10 cellular contexts compared by ENCODE assay signal in the genomic region with DNA sequence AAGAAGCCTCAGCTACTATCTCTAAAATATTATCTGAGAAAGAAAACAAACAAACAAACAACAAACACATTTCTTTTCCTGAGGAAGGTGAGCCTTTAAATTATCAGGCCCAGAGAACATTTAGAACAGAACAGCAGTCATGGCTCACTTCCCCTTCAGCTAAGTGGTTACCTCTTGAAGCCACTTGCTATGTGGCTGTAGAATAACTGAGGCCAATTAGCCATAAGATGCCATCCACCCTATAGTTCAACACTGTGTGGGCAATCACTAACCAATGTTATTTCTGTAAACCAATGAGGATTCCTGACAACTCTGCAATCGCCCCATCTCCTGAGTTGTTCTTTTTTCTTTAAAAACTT. TPM values are rescaled to one million over a fixed set of nuclear protein-coding genes. Genes with fewer than 3 reads are reported as not detected.
DNase-seq lines count a peak whose midpoint lies in the region; ATAC-seq and TF ChIP-seq lines count a peak whose summit lies in the region.
"Had no signal": no experiment of that assay in that cellular context is flagged by ENCODE, and none has a peak within 500 bp of the region (broad histone marks: within the 10 kb centered on the region; RNA-seq: fewer than 3 reads in every experiment).

No MANE protein-coding gene starts in this region.

- no peaks in the 10 kb centered on the region for H4K20me1 ChIP-seq in Karpas-422 (ENCODE audit: insufficient read depth, low read depth, low read length)
- H4K20me1 ChIP-seq in H9 (ENCODE audit: control insufficient read depth, insufficient read depth, insufficient read length) = no peaks in the 10 kb centered on the region

- H2BK20ac ChIP-seq in H9 (ENCODE audit: low read depth, low read length, poor library complexity, severe bottlenecking) = no peak overlapping the region

- no peak overlapping the region for H2BK5ac ChIP-seq in H9 (ENCODE audit: insufficient read length, low read length)

- ATAC-seq in GM18868 (IDR thresholded peaks at IDR 0.05; ENCODE audit: unreplicated experiment) (peak; percentile 30), psoas muscle (no peak), HG02840 (IDR thresholded peaks at IDR 0.05; ENCODE audit: low FRiP score, unreplicated experiment) (no peak)

- peak overlapping the region; percentile 47 for H3K9ac ChIP-seq in Karpas-422 (ENCODE audit: low read length)
- no peak overlapping the region for H3K9ac ChIP-seq in H9 (ENCODE audit: extremely low read depth, insufficient read length, low read length)

- H3K4me3 Mint-ChIP-seq in H9 = no peak overlapping the region

- H3K36me3 ChIP-seq in Karpas-422 (ENCODE audit: insufficient read depth, low read length) (no peaks in the 10 kb centered on the region), psoas muscle (ENCODE audit: insufficient read depth in 1 of 2, low read depth in 1 of 2) (peaks cover 0 to 2% of the 10 kb centered on the region in 2 donors), ovary (no peaks in the 10 kb centered on the region)

- H3K27me3 ChIP-seq in Karpas-422 (ENCODE audit: low read length) (no peaks in the 10 kb centered on the region), psoas muscle (ENCODE audit: insufficient read depth in 3 of 3, low read length in 2 of 3) (no peaks in the 10 kb centered on the region), ovary (no peaks in the 10 kb centered on the region), H9 (ENCODE audit: insufficient read depth, low read length) (no peaks in the 10 kb centered on the region)

- H4K8ac ChIP-seq in H9 (replicated peaks; ENCODE audit: insufficient read length, low read depth, low read length) = no peak overlapping the region

- no peak overlapping the region for H4K91ac ChIP-seq in H9 (ENCODE audit: insufficient read length, low read depth, low read length)

- no peak overlapping the region; a peak in 1 of 7 replicates for H3K27ac Mint-ChIP-seq in H9

- peak overlapping the region; percentile 61 for H3K27ac ChIP-seq in Karpas-422 (ENCODE audit: low read length)
- H3K27ac ChIP-seq in psoas muscle = peak overlapping the region; percentile 38
- peak overlapping the region in 1 of 2 donors; percentile 59 for H3K27ac ChIP-seq in ovary
- no peak overlapping the region for H3K27ac ChIP-seq in H9 (ENCODE audit: insufficient read length, low read depth, low read length)
- H3K27ac ChIP-seq: SK-N-MC had no signal

- no peak overlapping the region for H2AK5ac ChIP-seq in H9 (ENCODE audit: insufficient read length, low read length)

- no peak overlapping the region for H3K18ac ChIP-seq in H9 (ENCODE audit: insufficient read length, low read depth, low read length)

- H4K5ac ChIP-seq in H9 (ENCODE audit: insufficient read length, low read depth, low read length) = no peak overlapping the region

- peak; percentile 62 for DNase-seq in Karpas-422
- DNase-seq in astrocyte of the hippocampus (ENCODE audit: low read depth, low spot score) = peak; percentile 38
- no peak for DNase-seq in psoas muscle
- DNase-seq in ovary = no peak
- no peak for DNase-seq in H9
- DNase-seq in mucosa of gallbladder (ENCODE audit: low spot score) = no peak

- no peak overlapping the region for H3K23ac ChIP-seq in H9 (ENCODE audit: insufficient read length, low read depth, low read length)

- 90 to 96% (median 91%) methylated on average over 1 of the region's 1 CpG for WGBS in psoas muscle, 3 donors
- 94 to 100% (median 97%) methylated on average over 1 of the region's 1 CpG for WGBS in ovary, 3 donors
- WGBS in H9 (ENCODE audit: extremely low coverage, insufficient read length, low lambda C conversion rate) = no CpG with 5 or more reads among the region's 1 CpG

- no peak overlapping the region for H2BK12ac ChIP-seq in H9 (ENCODE audit: insufficient read length, low read depth, low read length)

- no peak overlapping the region for H2BK120ac ChIP-seq in H9 (ENCODE audit: low read depth, low read length, poor library complexity, severe bottlenecking)

- no peak overlapping the region for H3K4ac ChIP-seq in H9 (ENCODE audit: low read depth, low read length)

- TF ChIP-seq POLR2A in ovary (IDR thresholded peaks at IDR 0.05) = no peak

- H3K36me3 Mint-ChIP-seq in H9 (ENCODE audit: insufficient read depth in 1 of 3, low read depth in 3 of 3) = peaks cover 0 to 7% (median 0%) of the 10 kb centered on the region in 3 experiments; a peak in 2 of 7 replicates

- H2AFZ ChIP-seq in Karpas-422 (ENCODE audit: low read length) (0 out of 2 replicates have a peak overlapping the region, but pooled peaks have one; percentile 68), H9 (ENCODE audit: low read length) (no peak overlapping the region)

- peaks cover 10% of the 10 kb centered on the region for H3K23me2 ChIP-seq in H9 (ENCODE audit: insufficient read length, low read depth, low read length, poor library complexity, severe bottlenecking)

- H3K79me2 ChIP-seq in Karpas-422 (ENCODE audit: low read length) (no peaks in the 10 kb centered on the region), H9 (ENCODE audit: insufficient read depth, low read length) (no peaks in the 10 kb centered on the region)

- H3T11ph ChIP-seq in H9 (ENCODE audit: low read length) = no peak overlapping the region

- H3K14ac ChIP-seq in H9 (ENCODE audit: insufficient read depth, low read length) = no peak overlapping the region

- H3K4me1 Mint-ChIP-seq in H9 = peaks cover 46 to 49% of the 10 kb centered on the region in 2 experiments

- H3K9me3 ChIP-seq in Karpas-422 (ENCODE audit: low read length) (no peaks in the 10 kb centered on the region), psoas muscle (no peaks in the 10 kb centered on the region), ovary (no peaks in the 10 kb centered on the region), H9 (ENCODE audit: control insufficient read depth, low read depth, low read length) (no peaks in the 10 kb centered on the region)

- H3K9me3 Mint-ChIP-seq in H9 = no peaks in the 10 kb centered on the region

- peak overlapping the region; percentile 47; the same call in 1 of the 2 replicates for H3K4me3 ChIP-seq in Karpas-422 (ENCODE audit: low read length)
- no peak overlapping the region for H3K4me3 ChIP-seq in psoas muscle
- H3K4me3 ChIP-seq in ovary = no peak overlapping the region
- H3K4me3 ChIP-seq: SK-N-MC had no signal

- H3K79me1 ChIP-seq in H9 (ENCODE audit: insufficient read depth, low read depth, low read length, poor library complexity, severe bottlenecking) = no peaks in the 10 kb centered on the region

- no peaks in the 10 kb centered on the region for H3K27me3 Mint-ChIP-seq in H9 (ENCODE audit: low read depth)

- no peak overlapping the region for H2BK15ac ChIP-seq in H9 (ENCODE audit: low read depth, low read length)

- no peak for TF ChIP-seq CTCF in psoas muscle (IDR thresholded peaks at IDR 0.05)
- no peak for TF ChIP-seq CTCF in ovary (IDR thresholded peaks at IDR 0.05)
- no peak for TF ChIP-seq CTCF in H9 (conservative IDR thresholded peaks at IDR 0.05)

- no peak overlapping the region for H3K56ac ChIP-seq in H9 (ENCODE audit: insufficient read length, low read depth, low read length)

- intact Hi-C loops in psoas muscle (cut with DNase I) = loop anchor here in 1 of 2 donors (5.0 kb wide), 2 partner anchors 48 to 103 kb away; partner anchors contain the start of gene C7orf57
- intact Hi-C loops in ovary (cut with DNase I) = no loop called here

- H3K4me1 ChIP-seq in Karpas-422 (ENCODE audit: low read length) (peaks cover 50% of the 10 kb centered on the region), psoas muscle (peaks cover 5% of the 10 kb centered on the region), ovary (ENCODE audit: insufficient read depth) (peaks cover 13% of the 10 kb centered on the region), H9 (ENCODE audit: insufficient read depth, low read length) (peaks cover 9% of the 10 kb centered on the region; the same call in 1 of the 2 replicates)

- TF ChIP-seq EP300 in ovary (IDR thresholded peaks at IDR 0.05) = no peak

- no peaks in the 10 kb centered on the region for H3K9me2 ChIP-seq in Karpas-422 (replicated peaks; ENCODE audit: insufficient read depth, low read length)

- H3K4me2 ChIP-seq in Karpas-422 (ENCODE audit: low read depth, low read length, poor library complexity, severe bottlenecking) (peak overlapping the region; percentile 56), H9 (ENCODE audit: insufficient read depth, insufficient read length, low read length) (no peak overlapping the region)

RNA-seq across cellular contexts. Expression of gene UPP1, which starts 3.7 kb away (rescaled TPM):
- 2.0 and 14.5 TPM in 2 replicates for total RNA-seq in Karpas-422 (2014; rRNA removed; shearing (Covaris generic); ENCODE audit: low replicate concordance)
- total RNA-seq in psoas muscle (10 to 100 TPM in 3 of 4 donors, 1 to 10 TPM in 1; 7.5 to 14.5 (median 12.6) TPM), ovary (10 to 100 TPM in 2 of 7 donors, 1 to 10 TPM in 5; 5.4 to 13.5 (median 7.1) TPM), H9 (2021) (34.2 and 36.4 TPM in 2 replicates), mucosa of gallbladder (16.8 TPM)
- polyA plus RNA-seq in psoas muscle (100 to 1,000 TPM in 1 of 3 donors, 10 to 100 TPM in 2; 10.3 to 250 (median 11.9) TPM), ovary (1 to 10 TPM; 5.9 to 8.0 TPM)

RNA-seq across cellular contexts. Expression of gene C7orf57, which starts 50.1 kb away (rescaled TPM):
- total RNA-seq in Karpas-422 (2014; rRNA removed; shearing (Covaris generic); ENCODE audit: low replicate concordance) = not detected in 2 replicates
- not detected for total RNA-seq in psoas muscle
- polyA plus RNA-seq in psoas muscle = under 1 TPM in 2 of 3 donors, not detected in 1; 0.01 to 0.06 TPM
- 10 to 100 TPM in 1 of 7 donors, 1 to 10 TPM in 1, under 1 TPM in 3, not detected in 2; 0.30 to 18.6 (median 0.38) TPM for total RNA-seq in ovary
- under 1 TPM in 1 of 2 donors, not detected in 1; 0.02 TPM for polyA plus RNA-seq in ovary
- 0.35 TPM in 1 of 2 replicates, not detected in the other for total RNA-seq in H9 (2021)
- not detected for total RNA-seq in mucosa of gallbladder

RNA-seq across cellular contexts. Expression of gene SUN3, which starts 56.5 kb away (rescaled TPM):
- total RNA-seq in Karpas-422 (2014; rRNA removed; shearing (Covaris generic); ENCODE audit: low replicate concordance) = not detected in 2 replicates
- under 1 TPM in 1 of 4 donors, not detected in 3; 0.54 TPM for total RNA-seq in psoas muscle
- polyA plus RNA-seq in psoas muscle = under 1 TPM in 1 of 3 donors, not detected in 2; 0.01 TPM
- total RNA-seq in ovary = not detected
- polyA plus RNA-seq in ovary = not detected
- total RNA-seq in H9 (2021) = not detected in 2 replicates
- total RNA-seq in mucosa of gallbladder = not detected
- total RNA-seq: esophagus mucosa had no signal

Comparison
In these comparisons a context has a peak if more than half of its experiments do, and no peak if none do; other contexts are left out.
1. DNase-seq: peak in Karpas-422 (single experiment) and astrocyte of the hippocampus (single experiment); none in psoas muscle (0 of 2), ovary (0 of 5), H9 (single experiment) and mucosa of gallbladder (single experiment).